In the genomic region with DNA sequence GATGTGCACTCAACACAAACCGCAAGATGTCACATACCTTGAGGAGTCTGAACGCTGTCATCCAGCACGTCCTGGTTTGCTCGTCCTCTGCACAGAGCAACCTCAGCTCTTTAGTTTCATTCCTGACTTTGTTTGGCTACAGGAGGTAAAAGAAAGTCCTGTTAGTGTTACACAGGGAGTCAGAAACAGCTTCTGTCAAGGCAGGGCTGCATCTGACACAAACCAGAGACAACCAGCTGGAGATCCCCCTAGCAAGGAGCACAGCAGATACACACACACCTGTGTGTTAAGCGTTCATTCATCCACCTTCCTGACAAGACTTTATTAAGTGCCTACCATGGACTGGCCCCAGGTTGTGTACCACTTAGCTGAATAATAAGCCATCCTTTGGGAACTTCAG, we compare ENCODE assay signal across 16 cellular contexts. TPM values are rescaled to one million over a fixed set of nuclear protein-coding genes. Genes with fewer than 3 reads are reported as not detected.
DNase-seq lines count a peak whose midpoint lies in the region; ATAC-seq and TF ChIP-seq lines count a peak whose summit lies in the region.
"Had no signal": no experiment of that assay in that cellular context is flagged by ENCODE, and none has a peak within 500 bp of the region (broad histone marks: within the 10 kb centered on the region; RNA-seq: fewer than 3 reads in every experiment).

No MANE protein-coding gene starts in this region.

- H3K4me1 Mint-ChIP-seq in activated CD8-positive, alpha-beta memory T cell treated with anti-CD3 and anti-CD28 coated beads, Interleukin-2, amount 10 ng/mL, durations not matched to agents 7 days and 5 days, result peaks cover 52% of the 10 kb centered on the region
- H3K4me1 Mint-ChIP-seq in activated naive CD4-positive, alpha-beta T cell treated with anti-CD3 and anti-CD28 coated beads, Interleukin-2, amount 10 ng/mL, durations not matched to agents 7 days and 5 days, result peaks cover 43% of the 10 kb centered on the region
- H3K4me1 Mint-ChIP-seq in activated T-helper 17 cell treated with anti-CD3 and anti-CD28 coated beads, Interleukin-2, amount 50 U/mL, for 72 hours, result peaks cover 21% of the 10 kb centered on the region
- H3K4me1 Mint-ChIP-seq: GM23338 had no signal

- H3K9ac ChIP-seq in muscle layer of colon (ENCODE audit: low read length), result no peak overlapping the region

- no peaks in the 10 kb centered on the region for H3K9me3 Mint-ChIP-seq in activated CD8-positive, alpha-beta memory T cell treated with anti-CD3 and anti-CD28 coated beads, Interleukin-2, amount 10 ng/mL, durations not matched to agents 7 days and 5 days (ENCODE audit: low read depth)
- H3K9me3 Mint-ChIP-seq in activated naive CD4-positive, alpha-beta T cell treated with anti-CD3 and anti-CD28 coated beads, Interleukin-2, amount 10 ng/mL, durations not matched to agents 7 days and 5 days, result peaks cover 7% of the 10 kb centered on the region
- no peaks in the 10 kb centered on the region for H3K9me3 Mint-ChIP-seq in activated T-helper 17 cell treated with anti-CD3 and anti-CD28 coated beads, Interleukin-2, amount 50 U/mL, for 72 hours
- H3K9me3 Mint-ChIP-seq: GM23338 had no signal

- no peak for TF ChIP-seq EP300 in transverse colon (IDR thresholded peaks at IDR 0.05; ENCODE audit: low read depth)

- TF ChIP-seq CTCF in transverse colon (IDR thresholded peaks at IDR 0.05), result no peak

- intact Hi-C loops in transverse colon (cut with DNase I; ENCODE audit: low total_unique reads), result no loop called here

- DNase-seq in activated CD8-positive, alpha-beta memory T cell treated with anti-CD3 and anti-CD28 coated beads, Interleukin-2, amount 10 ng/mL, durations not matched to agents 7 days and 5 days, result no peak
- no peak for DNase-seq in activated CD8-positive, alpha-beta memory T cell treated with anti-CD3 and anti-CD28 coated beads, Interleukin-2, amount 50 U/mL, for 48 hours
- DNase-seq in transverse colon, result no peak
- no peak for DNase-seq in activated naive CD4-positive, alpha-beta T cell treated with anti-CD3 and anti-CD28 coated beads, Interleukin-2, amount 10 ng/mL, durations not matched to agents 7 days and 5 days
- DNase-seq: CD4-positive, alpha-beta T cell; DMS153; DMS79; GDM1; HCEC 1CT had no signal

- TF ChIP-seq POLR2A in transverse colon (IDR thresholded peaks at IDR 0.05), result no peak

- H3K4me3 ChIP-seq in muscle layer of colon (ENCODE audit: low read depth in 1 of 2, low read length in 2 of 2) (no peak overlapping the region), transverse colon (no peak overlapping the region)
- H3K4me3 ChIP-seq: GM23338 had no signal

- in situ Hi-C loops in transverse colon (cut with MboI; ENCODE audit: low pct_ligation_motif_present in 1 of 4, low pct_unique_long_range_greater_than_20kb in 1 of 4, low sequenced_read_pairs in 3 of 4), result loop anchor here in 1 of 4 donors (25.0 kb wide), 1 partner anchor 150 kb away; a partner anchor contains a TSS

- H3K36me3 ChIP-seq in KOPT-K1 (ENCODE audit: insufficient read depth, low read length), result no peaks in the 10 kb centered on the region
- H3K36me3 ChIP-seq in muscle layer of colon (ENCODE audit: insufficient read depth, low read length), result peaks cover 35% of the 10 kb centered on the region
- H3K36me3 ChIP-seq in transverse colon, result no peaks in the 10 kb centered on the region

- H3K27ac Mint-ChIP-seq in activated CD8-positive, alpha-beta memory T cell treated with anti-CD3 and anti-CD28 coated beads, Interleukin-2, amount 10 ng/mL, durations not matched to agents 7 days and 5 days, result peak overlapping the region; percentile 1
- no peak overlapping the region for H3K27ac Mint-ChIP-seq in activated naive CD4-positive, alpha-beta T cell treated with anti-CD3 and anti-CD28 coated beads, Interleukin-2, amount 10 ng/mL, durations not matched to agents 7 days and 5 days
- no peak overlapping the region for H3K27ac Mint-ChIP-seq in activated T-helper 17 cell treated with anti-CD3 and anti-CD28 coated beads, Interleukin-2, amount 50 U/mL, for 72 hours
- H3K27ac Mint-ChIP-seq: CD4-positive, alpha-beta T cell; GM23338 had no signal

- H3K9me3 ChIP-seq in KOPT-K1 (ENCODE audit: insufficient read depth, low read length, poor library complexity, severe bottlenecking), result peaks cover 22% of the 10 kb centered on the region
- H3K9me3 ChIP-seq in muscle layer of colon (ENCODE audit: low read length), result no peaks in the 10 kb centered on the region
- no peaks in the 10 kb centered on the region for H3K9me3 ChIP-seq in transverse colon

- H3K27me3 ChIP-seq in muscle layer of colon (ENCODE audit: control insufficient read depth in 1 of 2, insufficient read depth in 2 of 2, low read length in 2 of 2), result no peaks in the 10 kb centered on the region
- no peaks in the 10 kb centered on the region for H3K27me3 ChIP-seq in transverse colon

- CTCF ChIA-PET in activated CD8-positive, alpha-beta memory T cell treated with anti-CD3 and anti-CD28 coated beads, Interleukin-2, amount 10 ng/mL, durations not matched to agents 7 days and 5 days (lab: Charles Lee), result interaction anchor here (1.1 to 7.0 kb wide), 8 partner anchors 17 to 520 kb away, joined by 3 to 60 read pairs (median 6); a partner anchor contains a TSS
- CTCF ChIA-PET in activated naive CD4-positive, alpha-beta T cell treated with anti-CD3 and anti-CD28 coated beads, Interleukin-2, amount 10 ng/mL, durations not matched to agents 7 days and 5 days (lab: Charles Lee), result interaction anchor here (1.0 to 3.7 kb wide), 5 partner anchors 19 to 145 kb away, joined by 5 to 23 read pairs (median 9); no protein-coding TSS in a partner anchor

- no peak for ATAC-seq in activated CD8-positive, alpha-beta memory T cell treated with anti-CD3 and anti-CD28 coated beads, Interleukin-2, amount 10 ng/mL, durations not matched to agents 7 days and 5 days
- no peak for ATAC-seq in activated T-helper 17 cell treated with anti-CD3 and anti-CD28 coated beads, Interleukin-2, amount 50 U/mL, for 72 hours (replicated peaks)
- ATAC-seq: GM23338 had no signal

- H3K27me3 Mint-ChIP-seq in activated CD8-positive, alpha-beta memory T cell treated with anti-CD3 and anti-CD28 coated beads, Interleukin-2, amount 10 ng/mL, durations not matched to agents 7 days and 5 days, result peaks cover 22% of the 10 kb centered on the region
- H3K27me3 Mint-ChIP-seq in activated naive CD4-positive, alpha-beta T cell treated with anti-CD3 and anti-CD28 coated beads, Interleukin-2, amount 10 ng/mL, durations not matched to agents 7 days and 5 days, result peaks cover 11% of the 10 kb centered on the region
- H3K27me3 Mint-ChIP-seq in activated T-helper 17 cell treated with anti-CD3 and anti-CD28 coated beads, Interleukin-2, amount 50 U/mL, for 72 hours, result no peaks in the 10 kb centered on the region
- H3K27me3 Mint-ChIP-seq: CD4-positive, alpha-beta T cell had no signal

- peaks cover 4% of the 10 kb centered on the region for H3K36me3 Mint-ChIP-seq in activated CD8-positive, alpha-beta memory T cell treated with anti-CD3 and anti-CD28 coated beads, Interleukin-2, amount 10 ng/mL, durations not matched to agents 7 days and 5 days
- H3K36me3 Mint-ChIP-seq in activated naive CD4-positive, alpha-beta T cell treated with anti-CD3 and anti-CD28 coated beads, Interleukin-2, amount 10 ng/mL, durations not matched to agents 7 days and 5 days, result peaks cover 19% of the 10 kb centered on the region
- no peaks in the 10 kb centered on the region for H3K36me3 Mint-ChIP-seq in activated T-helper 17 cell treated with anti-CD3 and anti-CD28 coated beads, Interleukin-2, amount 50 U/mL, for 72 hours (ENCODE audit: low read depth)

- H3K4me1 ChIP-seq in muscle layer of colon (ENCODE audit: insufficient read depth, low read length), result peaks cover 8% of the 10 kb centered on the region
- H3K4me1 ChIP-seq in transverse colon, result peaks cover 0 to 11% (median 5%) of the 10 kb centered on the region in 4 donors

- H3K27ac ChIP-seq in KOPT-K1 (ENCODE audit: low read depth, low read length, poor library complexity, severe bottlenecking), result peak overlapping the region; percentile 0
- H3K27ac ChIP-seq in muscle layer of colon (ENCODE audit: low read depth, low read length), result peak overlapping the region; percentile 72
- H3K27ac ChIP-seq in transverse colon, result peak overlapping the region in 3 of 4 donors; percentile 1 to 45 (median 28)
- H3K27ac ChIP-seq: C4-2B had no signal

- H3K4me3 Mint-ChIP-seq in activated CD8-positive, alpha-beta memory T cell treated with anti-CD3 and anti-CD28 coated beads, Interleukin-2, amount 10 ng/mL, durations not matched to agents 7 days and 5 days, result no peak overlapping the region
- H3K4me3 Mint-ChIP-seq in activated naive CD4-positive, alpha-beta T cell treated with anti-CD3 and anti-CD28 coated beads, Interleukin-2, amount 10 ng/mL, durations not matched to agents 7 days and 5 days, result no peak overlapping the region
- no peak overlapping the region for H3K4me3 Mint-ChIP-seq in activated T-helper 17 cell treated with anti-CD3 and anti-CD28 coated beads, Interleukin-2, amount 50 U/mL, for 72 hours
- H3K4me3 Mint-ChIP-seq: CD4-positive, alpha-beta T cell; GM23338 had no signal

- 69 to 89% methylated on average over 4 to 5 of the region's 5 CpGs for WGBS in transverse colon (ENCODE audit: low coverage in 1 of 2), 2 donors

RNA-seq across cellular contexts. Expression of a gene that starts 47.5 kb away (rescaled TPM):
- total RNA-seq in activated CD8-positive, alpha-beta memory T cell treated with anti-CD3 and anti-CD28 coated beads, Interleukin-2, amount 10 ng/mL, durations not matched to agents 7 days and 5 days, result not detected
- total RNA-seq in transverse colon, result 10 to 100 TPM; 16.1 to 71.3 (median 42.5) TPM
- total RNA-seq in activated T-helper 17 cell treated with anti-CD3 and anti-CD28 coated beads, Interleukin-2, amount 50 U/mL, for 72 hours, result not detected
- total RNA-seq: A172; CD4-positive, alpha-beta T cell; Daoy; GM23338 had no signal

Comparison
In these comparisons a context has a peak if more than half of its experiments do, and no peak if none do; other contexts are left out.
1. H3K27ac ChIP-seq: peak in every context shown above with its lines; median percentile 72 in muscle layer of colon; 28 in transverse colon; 0 in KOPT-K1.
2. RNA of a gene that starts 47.5 kb away (total RNA-seq): 16.1 to 71.3 TPM in transverse colon; not detected in activated CD8-positive, alpha-beta memory T cell treated with anti-CD3 and anti-CD28 coated beads, Interleukin-2, amount 10 ng/mL, durations not matched to agents 7 days and 5 days and not detected in activated T-helper 17 cell treated with anti-CD3 and anti-CD28 coated beads, Interleukin-2, amount 50 U/mL, for 72 hours; every median in the first group is over 10 times any median in the second.